8 cellular contexts compared by ENCODE assay signal in genomic region chr14:100065161-100065871, GRCh38. TPM values are rescaled to one million over a fixed set of nuclear protein-coding genes. Genes with fewer than 3 reads are reported as not detected.
A peak's percentile ranks its signal among the peaks of the same experiment; 100 is the strongest.
DNase-seq lines count a peak whose midpoint lies in the region; ATAC-seq and TF ChIP-seq lines count a peak whose summit lies in the region.

Gene EVL (plus strand): TSS chr14:100065422. CDS start chr14:100065501, 79 bp downstream.

- peaks cover 14% of the 10 kb centered on the region; the same call in 1 of the 2 replicates for H3K4me1 Mint-ChIP-seq in WTC11
- peaks cover 39 to 85% (median 74%) of the 10 kb centered on the region in 4 donors for H3K4me1 Mint-ChIP-seq in naive thymus-derived CD8-positive, alpha-beta T cell

- no peak for TF ChIP-seq CTCF in WTC11 (IDR thresholded peaks at IDR 0.05)
- no peak for TF ChIP-seq CTCF in subcutaneous adipose tissue (IDR thresholded peaks at IDR 0.05; ENCODE audit: low read depth)

- POLR2A ChIA-PET in WTC11 (lab: Charles Lee), result no interaction called here
- POLR2A ChIA-PET in naive thymus-derived CD8-positive, alpha-beta T cell (lab: Charles Lee), result interaction anchor here (0.6 to 59.1 kb wide), 19 partner anchors 9 to 1758 kb away, joined by 3 to 2215 read pairs (median 4); partner anchors contain the start of genes CCDC85C and EVL

- no peaks in the 10 kb centered on the region for H3K36me3 Mint-ChIP-seq in WTC11
- H3K36me3 Mint-ChIP-seq in naive thymus-derived CD8-positive, alpha-beta T cell, result peaks cover 17 to 40% (median 39%) of the 10 kb centered on the region in 3 donors

- no peak within 1 kb of the TSS for H3K4me3 Mint-ChIP-seq in WTC11
- peak within 1 kb of the TSS; percentile 86 to 100 (median 98) for H3K4me3 Mint-ChIP-seq in naive thymus-derived CD8-positive, alpha-beta T cell

- H3K27ac Mint-ChIP-seq in WTC11, result no peak within 1 kb of the TSS
- H3K27ac Mint-ChIP-seq in naive thymus-derived CD8-positive, alpha-beta T cell, result peak within 1 kb of the TSS; percentile 93 to 100 (median 99)

- H3K27me3 Mint-ChIP-seq in WTC11 (ENCODE audit: low read depth), result no peaks in the 10 kb centered on the region
- H3K27me3 Mint-ChIP-seq in naive thymus-derived CD8-positive, alpha-beta T cell, result no peaks in the 10 kb centered on the region

- peak within 1 kb of the TSS; percentile 49 for H3K27ac ChIP-seq in cingulate gyrus (ENCODE audit: low read depth, low read length)

- ATAC-seq in HG03378 (IDR thresholded peaks at IDR 0.05; ENCODE audit: unreplicated experiment) (peak; percentile 36), WTC11 (peak; percentile 30; the same call in 1 of the 2 replicates)
- peak; percentile 44 to 52 for ATAC-seq in naive thymus-derived CD8-positive, alpha-beta T cell

- CTCF ChIA-PET in WTC11 (lab: Charles Lee), result interaction anchor here (1.0 to 1.3 kb wide), 2 partner anchors 14 to 166 kb away, joined by 3 to 4 read pairs; no protein-coding TSS in a partner anchor

- no peaks in the 10 kb centered on the region; the same call in 1 of the 2 replicates for H3K9me3 Mint-ChIP-seq in WTC11
- H3K9me3 Mint-ChIP-seq in naive thymus-derived CD8-positive, alpha-beta T cell, result no peaks in the 10 kb centered on the region

- DNase-seq in NK-92 treated with Interleukin-12 subunit alpha and Interleukin-12 subunit beta, amount 100 ng/mL, for 24 hours (lab: John Stamatoyannopoulos, UW), result peak; percentile 85
- no peak for DNase-seq in NK-92 (lab: John Stamatoyannopoulos, UW; ENCODE audit: unreplicated experiment)
- DNase-seq in WTC11 (ENCODE audit: low spot score), result no peak
- peak; percentile 65 to 91 (median 82) for DNase-seq in naive thymus-derived CD8-positive, alpha-beta T cell
- DNase-seq in NCI-H1930 (lab: John Stamatoyannopoulos, UW), result no peak

TF ChIP-seq in WTC11, 78 proteins besides CTCF, POLR2A, EP300 and RAD21:
- TF ChIP-seq, protein P1, sequence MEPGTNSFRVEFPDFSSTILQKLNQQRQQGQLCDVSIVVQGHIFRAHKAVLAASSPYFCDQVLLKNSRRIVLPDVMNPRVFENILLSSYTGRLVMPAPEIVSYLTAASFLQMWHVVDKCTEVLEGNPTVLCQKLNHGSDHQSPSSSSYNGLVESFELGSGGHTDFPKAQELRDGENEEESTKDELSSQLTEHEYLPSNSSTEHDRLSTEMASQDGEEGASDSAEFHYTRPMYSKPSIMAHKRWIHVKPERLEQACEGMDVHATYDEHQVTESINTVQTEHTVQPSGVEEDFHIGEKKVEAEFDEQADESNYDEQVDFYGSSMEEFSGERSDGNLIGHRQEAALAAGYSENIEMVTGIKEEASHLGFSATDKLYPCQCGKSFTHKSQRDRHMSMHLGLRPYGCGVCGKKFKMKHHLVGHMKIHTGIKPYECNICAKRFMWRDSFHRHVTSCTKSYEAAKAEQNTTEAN (CRISPR knock-in tag; IDR thresholded peaks at IDR 0.05), result no peak
- no peak for TF ChIP-seq ZNF263 (CRISPR knock-in tag; IDR thresholded peaks at IDR 0.05; ENCODE audit: low read depth)
- TF ChIP-seq FOXP4 (CRISPR knock-in tag; IDR thresholded peaks at IDR 0.05), result no peak
- TF ChIP-seq USF1 (CRISPR knock-in tag; IDR thresholded peaks at IDR 0.05), result no peak
- no peak for TF ChIP-seq HMGA2 (CRISPR knock-in tag; IDR thresholded peaks at IDR 0.05)
- TF ChIP-seq ZNF121 (CRISPR knock-in tag; IDR thresholded peaks at IDR 0.05), result no peak
- no peak for TF ChIP-seq MXD4 (CRISPR knock-in tag; IDR thresholded peaks at IDR 0.05; ENCODE audit: borderline replicate concordance)
- TF ChIP-seq ZNF138 (CRISPR knock-in tag; conservative IDR thresholded peaks at IDR 0.05), result no peak
- no peak for TF ChIP-seq CREB1 (CRISPR knock-in tag; IDR thresholded peaks at IDR 0.05)
- TF ChIP-seq PRDM15 (CRISPR knock-in tag; IDR thresholded peaks at IDR 0.05), result no peak

RNA-seq across cellular contexts. Expression of gene EVL, which starts in this region (rescaled TPM):
- 60.8 to 62.3 TPM (median 61.5 TPM) in 3 replicates for total RNA-seq in WTC11 (2021)
- 1,000 to 10,000 TPM; 1,491 to 1,493 TPM for total RNA-seq in naive thymus-derived CD8-positive, alpha-beta T cell
- 100 to 1,000 TPM; 111 to 153 (median 148) TPM for polyA plus RNA-seq in naive thymus-derived CD8-positive, alpha-beta T cell
- total RNA-seq in subcutaneous adipose tissue, result 100 to 1,000 TPM in 1 of 4 donors, 10 to 100 TPM in 3; 36.7 to 108 (median 46.5) TPM

Comparison
In these comparisons a context has a peak if more than half of its experiments do, and no peak if none do; other contexts are left out.
1. RNA of gene EVL (total RNA-seq): 1,491 to 1,493 TPM in naive thymus-derived CD8-positive, alpha-beta T cell; 60.8 to 62.3 TPM in WTC11 and 36.7 to 108 TPM in subcutaneous adipose tissue; every median in the first group is over 10 times any median in the second.
2. DNase-seq: peak in NK-92 treated with Interleukin-12 subunit alpha and Interleukin-12 subunit beta, amount 100 ng/mL, for 24 hours (single experiment) and naive thymus-derived CD8-positive, alpha-beta T cell (10 of 10); none in NK-92 (single experiment), WTC11 (single experiment) and NCI-H1930 (0 of 2).
3. Peak in every context shown above with its lines, with median percentiles within 50 percentile points of each other: ATAC-seq.